In the genomic region with DNA sequence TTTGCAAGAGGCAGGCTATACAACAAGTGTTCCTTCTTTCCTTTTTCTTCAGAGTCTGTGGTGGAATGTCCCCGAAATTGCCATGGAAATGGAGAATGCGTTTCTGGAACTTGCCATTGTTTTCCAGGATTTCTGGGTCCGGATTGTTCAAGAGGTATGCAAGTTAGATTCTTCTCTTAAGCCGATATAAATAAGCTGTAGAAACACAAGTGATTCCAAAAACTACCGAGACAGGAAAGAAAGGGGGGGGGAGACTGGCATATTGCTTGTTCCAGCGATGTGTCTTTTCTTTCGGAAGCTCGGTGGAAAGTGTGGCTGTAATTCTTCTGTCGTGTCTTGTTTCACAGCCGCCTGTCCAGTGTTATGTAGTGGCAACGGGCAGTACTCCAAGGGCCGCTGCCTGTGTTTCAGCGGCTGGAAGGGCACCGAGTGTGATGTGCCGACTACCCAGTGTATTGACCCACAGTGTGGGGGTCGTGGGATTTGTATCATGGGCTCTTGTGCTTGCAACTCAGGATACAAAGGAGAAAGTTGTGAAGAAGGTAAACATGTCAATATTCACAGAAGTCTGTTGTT, we compare ENCODE assay signal across 25 cellular contexts.
DNase-seq lines count a peak whose midpoint lies in the region; ATAC-seq and TF ChIP-seq lines count a peak whose summit lies in the region.
"Had no signal": no experiment of that assay in that cellular context is flagged by ENCODE, and none has a peak within 500 bp of the region (broad histone marks: within the 10 kb centered on the region; RNA-seq: fewer than 3 reads in every experiment).

No MANE protein-coding gene starts in this region.

- no peaks in the 10 kb centered on the region for H3K27me3 Mint-ChIP-seq in chondrocyte (ENCODE audit: low read depth)
- H3K27me3 Mint-ChIP-seq: memory B cell had no signal

- intact Hi-C loops in left ventricle myocardium inferior (cut with micrococcal nuclease), result no loop called here

- no peaks in the 10 kb centered on the region for H3K9me3 Mint-ChIP-seq in chondrocyte (ENCODE audit: low read depth)
- H3K9me3 Mint-ChIP-seq: activated CD4-positive, alpha-beta T cell treated with anti-CD3 and anti-CD28 coated beads, Interleukin-2, amount 10 ng/mL, durations not matched to agents 7 days and 5 days; central memory CD8-positive, alpha-beta T cell; memory B cell; naive B cell had no signal

- ATAC-seq in HG02973 (IDR thresholded peaks at IDR 0.05; ENCODE audit: unreplicated experiment), result no peak

- H3K27ac ChIP-seq in left ventricle myocardium inferior (replicated peaks), result peak overlapping the region; percentile 67
- H3K27ac ChIP-seq: adrenal gland, parathyroid adenoma, vagina had no signal

- peak overlapping the region; percentile 49 for H3K4me3 ChIP-seq in left ventricle myocardium inferior
- H3K4me3 ChIP-seq: adrenal gland, vagina had no signal

- no peak for TF ChIP-seq CTCF in chondrocyte (IDR thresholded peaks at IDR 0.05)
- no peak for TF ChIP-seq CTCF in left ventricle myocardium inferior (IDR thresholded peaks at IDR 0.05; ENCODE audit: borderline replicate concordance)

- H3K4me3 Mint-ChIP-seq in chondrocyte (ENCODE audit: unreplicated experiment), result peak overlapping the region; percentile 28
- H3K4me3 Mint-ChIP-seq: activated CD4-positive, alpha-beta T cell treated with anti-CD3 and anti-CD28 coated beads, Interleukin-2, amount 10 ng/mL, durations not matched to agents 7 days and 5 days; central memory CD8-positive, alpha-beta T cell; immature natural killer cell; memory B cell; naive B cell had no signal

- H3K27me3 ChIP-seq in left ventricle myocardium inferior (ENCODE audit: low read depth), result no peaks in the 10 kb centered on the region
- H3K27me3 ChIP-seq: adrenal gland, BE2C, vagina had no signal

- H3K9me3 ChIP-seq in left ventricle myocardium inferior (replicated peaks), result no peaks in the 10 kb centered on the region
- H3K9me3 ChIP-seq: adrenal gland, BE2C, vagina had no signal

- no peaks in the 10 kb centered on the region for H3K36me3 ChIP-seq in left ventricle myocardium inferior
- H3K36me3 ChIP-seq: adrenal gland, BE2C, vagina had no signal

- H3K27ac Mint-ChIP-seq in chondrocyte (ENCODE audit: unreplicated experiment), result peak overlapping the region; percentile 57
- H3K27ac Mint-ChIP-seq: activated CD4-positive, alpha-beta T cell treated with anti-CD3 and anti-CD28 coated beads, Interleukin-2, amount 10 ng/mL, durations not matched to agents 7 days and 5 days; immature natural killer cell; memory B cell had no signal

- peaks cover 28% of the 10 kb centered on the region for H3K4me1 ChIP-seq in left ventricle myocardium inferior
- H3K4me1 ChIP-seq: adrenal gland, BE2C, parathyroid adenoma, vagina had no signal

- peaks cover 17% of the 10 kb centered on the region for H3K36me3 Mint-ChIP-seq in chondrocyte (ENCODE audit: low read depth)
- H3K36me3 Mint-ChIP-seq: immature natural killer cell, memory B cell, naive B cell had no signal

- peaks cover 12% of the 10 kb centered on the region for H3K4me1 Mint-ChIP-seq in chondrocyte (ENCODE audit: low read depth)
- H3K4me1 Mint-ChIP-seq: activated CD4-positive, alpha-beta T cell treated with anti-CD3 and anti-CD28 coated beads, Interleukin-2, amount 10 ng/mL, durations not matched to agents 7 days and 5 days; central memory CD8-positive, alpha-beta T cell; immature natural killer cell; memory B cell; naive B cell had no signal

- DNase-seq in Ammon's horn (ENCODE audit: low spot score), result peak; percentile 24
- no peak for DNase-seq in chondrocyte (ENCODE audit: low spot score)
- DNase-seq in left ventricle myocardium inferior, result peak; percentile 55
- peak; percentile 8 for DNase-seq in pons (ENCODE audit: low spot score)
- no peak for DNase-seq in UCSD-AML1 (lab: John Stamatoyannopoulos, UW; ENCODE audit: unreplicated experiment)
- DNase-seq in NCI-H2081 (lab: John Stamatoyannopoulos, UW), result no peak
- DNase-seq in activated CD4-positive, alpha-beta T cell treated with anti-CD3 and anti-CD28 coated beads, Interleukin-2, amount 50 U/mL, for 48 hours, result no peak
- DNase-seq: activated CD4-positive, alpha-beta T cell treated with anti-CD3 and anti-CD28 coated beads, Interleukin-2, amount 10 ng/mL, durations not matched to agents 7 days and 5 days; activated effector memory CD4-positive, alpha-beta T cell treated with Interleukin-2 at 50 U/mL for 16 hours; adrenal gland; BE2C; COR-L47; effector memory CD4-positive, alpha-beta T cell; immature natural killer cell; KBM-7; naive B cell; NCI-H1694 treated with DMSO at 0.1 percent for 48 hours; NCI-H2227 treated with DMSO at 0.1 percent for 48 hours; NCI-H82; SIG-M5 had no signal

Comparison
In these comparisons a context has a peak if more than half of its experiments do, and no peak if none do; other contexts are left out.
1. DNase-seq: peak in Ammon's horn (single experiment), left ventricle myocardium inferior (single experiment) and pons (single experiment); none in chondrocyte (single experiment), UCSD-AML1 (single experiment), NCI-H2081 (0 of 2) and activated CD4-positive, alpha-beta T cell treated with anti-CD3 and anti-CD28 coated beads, Interleukin-2, amount 50 U/mL, for 48 hours (0 of 2).